Comparison of ENCODE assay signal across 16 cellular contexts in the genomic region with DNA sequence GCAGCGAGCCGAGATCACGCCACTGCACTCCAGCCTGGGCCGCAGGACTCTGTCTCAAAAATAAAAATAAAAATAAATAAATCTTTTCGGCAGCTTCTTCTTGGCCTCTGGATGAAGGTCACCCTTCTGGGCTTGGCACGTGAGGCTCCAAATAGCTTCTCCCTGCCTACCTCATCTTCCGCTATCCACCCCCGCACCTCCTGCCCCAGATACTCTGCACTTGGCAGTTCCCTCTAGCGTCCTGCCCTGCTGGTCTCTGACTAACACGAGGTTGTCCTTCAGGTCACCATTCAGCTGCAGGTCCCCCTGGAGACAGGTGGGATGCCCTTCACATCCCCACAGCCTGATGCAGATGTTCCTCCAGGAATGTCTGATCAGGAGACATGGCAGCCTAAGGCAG. TPM values are rescaled to one million over a fixed set of nuclear protein-coding genes. Genes with fewer than 3 reads are reported as not detected.
DNase-seq lines count a peak whose midpoint lies in the region; ATAC-seq, FAIRE-seq and TF ChIP-seq lines count a peak whose summit lies in the region.
"Had no signal": no experiment of that assay in that cellular context is flagged by ENCODE, and none has a peak within 500 bp of the region (broad histone marks: within the 10 kb centered on the region; RNA-seq: fewer than 3 reads in every experiment).

No MANE protein-coding gene starts in this region.

- no peaks in the 10 kb centered on the region for H4K20me1 ChIP-seq in GM23338 (replicated peaks; ENCODE audit: insufficient read depth)

- H3K14ac ChIP-seq in trophoblast cell (ENCODE audit: low read length) = no peak overlapping the region

- no peak overlapping the region for H3K27ac ChIP-seq in adrenal gland
- no peak overlapping the region for H3K27ac ChIP-seq in trophoblast cell (ENCODE audit: low read depth, low read length)
- no peak overlapping the region for H3K27ac ChIP-seq in GM23338 (ENCODE audit: low read depth)
- H3K27ac ChIP-seq: C4-2B had no signal

- no peaks in the 10 kb centered on the region for H3K36me3 Mint-ChIP-seq in GM23338 (ENCODE audit: low read depth)
- H3K36me3 Mint-ChIP-seq: CD8-positive, alpha-beta memory T cell had no signal

- H3K27me3 ChIP-seq in H7 (ENCODE audit: control insufficient read depth, insufficient read depth, low read length) = no peaks in the 10 kb centered on the region; the same call in 1 of the 2 replicates
- H3K27me3 ChIP-seq in adrenal gland = no peaks in the 10 kb centered on the region
- H3K27me3 ChIP-seq in trophoblast cell (ENCODE audit: insufficient read depth, low read length) = no peaks in the 10 kb centered on the region
- H3K27me3 ChIP-seq in GM23338 (ENCODE audit: insufficient read depth) = no peaks in the 10 kb centered on the region

- H3K4me1 Mint-ChIP-seq in GM23338 = no peaks in the 10 kb centered on the region; the same call in 2 of the 3 replicates
- H3K4me1 Mint-ChIP-seq: B cell had no signal

- no peak overlapping the region for H2BK120ac ChIP-seq in trophoblast cell (ENCODE audit: insufficient read depth, low read length, poor library complexity)

- no peaks in the 10 kb centered on the region for H3K9me3 Mint-ChIP-seq in GM23338
- H3K9me3 Mint-ChIP-seq: CD8-positive, alpha-beta memory T cell had no signal

- no peak for ATAC-seq in GM19467 (IDR thresholded peaks at IDR 0.05; ENCODE audit: unreplicated experiment)
- ATAC-seq in GM23338 = no peak

- H3F3A ChIP-seq in GM23338 (replicated peaks; ENCODE audit: low read depth) = no peaks in the 10 kb centered on the region

- H4K12ac ChIP-seq in trophoblast cell (ENCODE audit: low read depth, low read length) = no peak overlapping the region

- H3K4me1 ChIP-seq in adrenal gland (replicated peaks in 1 of 2) = no peaks in the 10 kb centered on the region
- no peaks in the 10 kb centered on the region for H3K4me1 ChIP-seq in trophoblast cell (ENCODE audit: control insufficient read depth in 1 of 2, insufficient read depth in 2 of 2, low read length in 2 of 2)
- H3K4me1 ChIP-seq in GM23338 (ENCODE audit: insufficient read depth) = no peaks in the 10 kb centered on the region
- H3K4me1 ChIP-seq: Caco-2 had no signal

- no peak overlapping the region for H2AFZ ChIP-seq in trophoblast cell (ENCODE audit: insufficient read depth, low read length, poor library complexity)
- H2AFZ ChIP-seq in GM23338 = no peak overlapping the region

- H4K8ac ChIP-seq in trophoblast cell (ENCODE audit: low read depth, low read length) = no peak overlapping the region

- no peak overlapping the region for H3K23ac ChIP-seq in trophoblast cell (ENCODE audit: low read length)

- H3K36me3 ChIP-seq in H7 (replicated peaks; ENCODE audit: control insufficient read depth, insufficient read depth, low read length) = no peaks in the 10 kb centered on the region
- no peaks in the 10 kb centered on the region for H3K36me3 ChIP-seq in adrenal gland (replicated peaks in 1 of 2)
- no peaks in the 10 kb centered on the region for H3K36me3 ChIP-seq in trophoblast cell (ENCODE audit: control insufficient read depth in 1 of 2, insufficient read depth in 2 of 2, low read length in 2 of 2)
- no peaks in the 10 kb centered on the region for H3K36me3 ChIP-seq in GM23338 (ENCODE audit: insufficient read depth)

- H3K4me3 Mint-ChIP-seq in GM23338 = no peak overlapping the region; the same call in 2 of the 3 replicates
- H3K4me3 Mint-ChIP-seq: B cell; CD8-positive, alpha-beta memory T cell had no signal

- H3K4me2 ChIP-seq in trophoblast cell (ENCODE audit: low read length) = no peak overlapping the region
- no peak overlapping the region for H3K4me2 ChIP-seq in GM23338

- H3K9me3 ChIP-seq in adrenal gland (replicated peaks in 1 of 3) (no peaks in the 10 kb centered on the region), trophoblast cell (ENCODE audit: insufficient read depth, low read depth, low read length) (peaks cover 3% of the 10 kb centered on the region)
- H3K9me3 ChIP-seq: Caco-2 had no signal

- H3K27ac Mint-ChIP-seq in GM23338 = no peak overlapping the region
- H3K27ac Mint-ChIP-seq: B cell; CD8-positive, alpha-beta memory T cell had no signal

- no peak overlapping the region for H3K9ac ChIP-seq in trophoblast cell (ENCODE audit: low read length)

- no peaks in the 10 kb centered on the region for H3K79me2 ChIP-seq in trophoblast cell (ENCODE audit: control insufficient read depth, insufficient read depth, low read length, poor library complexity)
- H3K79me2 ChIP-seq in GM23338 (replicated peaks; ENCODE audit: insufficient read depth) = no peaks in the 10 kb centered on the region

- no peak overlapping the region for H2BK5ac ChIP-seq in trophoblast cell (ENCODE audit: low read depth, low read length, poor library complexity)

- DNase-seq in H7 (peak; percentile 9), adrenal gland (peak in 6 of 7 donors; percentile 20 to 51 (median 30)), trophoblast cell (no peak), NCI-H2029 treated with DMSO at 0.1 percent for 48 hours (lab: John Stamatoyannopoulos, UW) (no peak), GM23338 (ENCODE audit: low spot score) (no peak), frontal cortex (ENCODE audit: low spot score in 2 of 2) (no peak)
- DNase-seq: Caco-2; CD8-positive, alpha-beta memory T cell; DMS53; GF-D8 had no signal

- no peak overlapping the region for H3K4ac ChIP-seq in trophoblast cell (ENCODE audit: low read depth, low read length)

- 42 to 55% (median 53%) methylated on average over 9 to 10 of the region's 10 CpGs for WGBS in adrenal gland, 4 donors
- WGBS in trophoblast cell (ENCODE audit: extremely low coverage, insufficient coverage, insufficient read length) = no CpG with 5 or more reads among the region's 10 CpGs

- no peak overlapping the region for H4K91ac ChIP-seq in trophoblast cell (ENCODE audit: low read depth, low read length)

- no peak overlapping the region for H2AK5ac ChIP-seq in trophoblast cell (ENCODE audit: low read length)

- no peak for FAIRE-seq in frontal cortex (lab: Jason Lieb, UNC)
- FAIRE-seq: A204.1, GM19239 had no signal

- no peaks in the 10 kb centered on the region for H3K9me2 ChIP-seq in GM23338 (ENCODE audit: insufficient read depth)

- H3K27me3 Mint-ChIP-seq in GM23338 (ENCODE audit: insufficient read depth, low read depth, poor library complexity) = peaks cover 3% of the 10 kb centered on the region

- intact Hi-C loops in adrenal gland (cut with DNase I) = no loop called here

- H3K18ac ChIP-seq in trophoblast cell (ENCODE audit: low read length) = no peak overlapping the region

- H3K79me1 ChIP-seq in trophoblast cell (ENCODE audit: low read length) = no peaks in the 10 kb centered on the region

- H2BK12ac ChIP-seq in trophoblast cell (ENCODE audit: low read length) = no peak overlapping the region

- TF ChIP-seq CTCF in adrenal gland (IDR thresholded peaks at IDR 0.05) (no peak), GM23338 (conservative IDR thresholded peaks at IDR 0.05; ENCODE audit: low read depth in 2 of 2) (no peak)

- no peak for TF ChIP-seq POLR2A in adrenal gland (IDR thresholded peaks at IDR 0.05)

- no peak overlapping the region for H3K4me3 ChIP-seq in H7 (ENCODE audit: insufficient read depth, low read depth, low read length)
- no peak overlapping the region for H3K4me3 ChIP-seq in adrenal gland
- H3K4me3 ChIP-seq in trophoblast cell (ENCODE audit: low read depth, low read length) = peak overlapping the region; percentile 37
- no peak overlapping the region for H3K4me3 ChIP-seq in GM23338

RNA-seq across cellular contexts. Expression of gene CCL25, which starts 8.5 kb away (rescaled TPM):
- 1.9 TPM in 1 of 2 replicates, not detected in the other for total RNA-seq in H7 (2014; rRNA removed; shearing (Covaris generic))
- total RNA-seq in adrenal gland (under 1 TPM in 1 of 8 donors, not detected in 7; 0.78 TPM), frontal cortex (1.2 TPM)
- polyA plus RNA-seq in adrenal gland (not detected), GM23338 (2016; fragmentation: Nextera tagmentation; extraction: Ambion mirVana) (0.73 and 0.97 TPM in 2 replicates)
- polyA plus RNA-seq in trophoblast cell (2013) = 0.10 TPM in 2 replicates
- 0.52 TPM in 1 of 2 replicates, not detected in the other for total RNA-seq in GM23338 (2014; rRNA removed; shearing (Covaris generic))
- total RNA-seq: B cell; Caco-2; CD8-positive, alpha-beta memory T cell; H4 had no signal
- polyA plus RNA-seq: CD8-positive, alpha-beta memory T cell had no signal

RNA-seq across cellular contexts. Expression of gene ELAVL1, which starts 38.6 kb away (rescaled TPM):
- 85.4 and 86.8 TPM in 2 replicates for total RNA-seq in H7 (2014; rRNA removed; shearing (Covaris generic))
- 10 to 100 TPM; 16.8 to 78.9 (median 67.5) TPM for total RNA-seq in adrenal gland
- polyA plus RNA-seq in adrenal gland = 10 to 100 TPM; 12.8 to 53.5 (median 15.9) TPM
- polyA plus RNA-seq in trophoblast cell (2013) = 65.9 and 68.2 TPM in 2 replicates
- 118 and 143 TPM in 2 replicates for total RNA-seq in GM23338 (2014; rRNA removed; shearing (Covaris generic))
- 74.1 and 81.6 TPM in 2 replicates for polyA plus RNA-seq in GM23338 (2016; fragmentation: Nextera tagmentation; extraction: Ambion mirVana)
- 14.3 TPM for total RNA-seq in frontal cortex

Comparison
In these comparisons a context has a peak if more than half of its experiments do, and no peak if none do; other contexts are left out.
1. DNase-seq: peak in H7 (single experiment) and adrenal gland (6 of 7); none in trophoblast cell (0 of 2), NCI-H2029 treated with DMSO at 0.1 percent for 48 hours (single experiment), GM23338 (single experiment) and frontal cortex (0 of 2).